Comparison of ENCODE assay signal across 8 cellular contexts in genomic region chr1:114153621-114154145, GRCh38. TPM values are rescaled to one million over a fixed set of nuclear protein-coding genes. Genes with fewer than 3 reads are reported as not detected.
A peak's percentile ranks its signal among the peaks of the same experiment; 100 is the strongest.
DNase-seq lines count a peak whose midpoint lies in the region; ATAC-seq and TF ChIP-seq lines count a peak whose summit lies in the region.

Gene SYT6 (minus strand): TSS chr1:114153869. CDS start chr1:114153772, 97 bp downstream.

- peaks cover 13% of the 10 kb centered on the region for H3K36me3 Mint-ChIP-seq in endothelial cell (ENCODE audit: low read depth, unreplicated experiment)

- H3K9me2 ChIP-seq in neural cell (ENCODE audit: insufficient read depth, low read length) = no peaks in the 10 kb centered on the region

- no peak for TF ChIP-seq RAD21 in neural cell (conservative IDR thresholded peaks at IDR 0.05)

- ATAC-seq in HG02678 (IDR thresholded peaks at IDR 0.05; ENCODE audit: unreplicated experiment) (no peak), HG02798 (IDR thresholded peaks at IDR 0.05; ENCODE audit: poor library complexity, unreplicated experiment) (no peak), HG02885 (IDR thresholded peaks at IDR 0.05; ENCODE audit: poor library complexity, unreplicated experiment) (no peak)

- peaks cover 10% of the 10 kb centered on the region for H3K4me1 Mint-ChIP-seq in endothelial cell (ENCODE audit: unreplicated experiment)

- H3K9me3 Mint-ChIP-seq in endothelial cell (ENCODE audit: unreplicated experiment) = no peaks in the 10 kb centered on the region

- H3F3A ChIP-seq in neural cell (ENCODE audit: insufficient read depth, low read length, poor library complexity, severe bottlenecking) = peaks cover 5% of the 10 kb centered on the region

- peak within 1 kb of the TSS; percentile 61 for H3K4me3 Mint-ChIP-seq in endothelial cell (ENCODE audit: unreplicated experiment)

- no peak within 1 kb of the TSS for H3K27ac Mint-ChIP-seq in endothelial cell (ENCODE audit: unreplicated experiment)

- peak within 1 kb of the TSS; percentile 60 for H2AFZ ChIP-seq in neural cell (ENCODE audit: low read depth, low read length)

- H3K9ac ChIP-seq in neural cell (ENCODE audit: low read length) = peak within 1 kb of the TSS; percentile 69

- no peaks in the 10 kb centered on the region for H3K79me2 ChIP-seq in neural cell (replicated peaks; ENCODE audit: insufficient read depth, low read length)

- CTCF ChIA-PET in AG04450 (lab: Charles Lee) = interaction anchor here (0.6 to 1.3 kb wide), 3 partner anchors 177 to 320 kb away, joined by 3 to 4 read pairs (median 3); no protein-coding TSS in a partner anchor

- DNase-seq in AG04450 (ENCODE audit: low read depth, low spot score) (no peak), NCI-H1105 treated with DMSO at 0.1 percent for 48 hours (lab: John Stamatoyannopoulos, UW) (peak; percentile 26), endothelial cell (ENCODE audit: low spot score) (peak; percentile 34), activated gamma-delta T cell treated with Interleukin-2 at 50 U/mL for 16 hours (no peak)

- H3K27me3 Mint-ChIP-seq in endothelial cell (ENCODE audit: unreplicated experiment) = peaks cover 20% of the 10 kb centered on the region

- no peaks in the 10 kb centered on the region for H3K36me3 ChIP-seq in neural cell (ENCODE audit: insufficient read depth, low read length)

- no peak for TF ChIP-seq CTCF in AG04450 (IDR thresholded peaks at IDR 0.05; ENCODE audit: low read depth, low read length)
- TF ChIP-seq CTCF in endothelial cell (IDR thresholded peaks at IDR 0.05; ENCODE audit: unreplicated experiment) = no peak
- no peak for TF ChIP-seq CTCF in neural cell (IDR thresholded peaks at IDR 0.05; ENCODE audit: poor library complexity, severe bottlenecking)

- no peak for TF ChIP-seq EP300 in neural cell (conservative IDR thresholded peaks at IDR 0.05; ENCODE audit: poor library complexity, severe bottlenecking)

- H4K20me1 ChIP-seq in neural cell (ENCODE audit: insufficient read depth) = no peaks in the 10 kb centered on the region

- peaks cover 73% of the 10 kb centered on the region for H3K27me3 ChIP-seq in AG04450 (ENCODE audit: control insufficient read depth, insufficient read depth, low read length)
- peaks cover 41% of the 10 kb centered on the region for H3K27me3 ChIP-seq in neural cell (ENCODE audit: insufficient read depth, low read depth, low read length)

- H3K4me3 ChIP-seq in AG04450 (ENCODE audit: low read depth, low read length) (peak within 1 kb of the TSS; percentile 22; the same call in 1 of the 2 replicates), neural cell (ENCODE audit: low read length) (peak within 1 kb of the TSS; percentile 82)

- POLR2A ChIA-PET in AG04450 (lab: Yijun Ruan, JAX) = no interaction called here

- peaks cover 8% of the 10 kb centered on the region; the same call in 1 of the 2 replicates for H3K9me3 ChIP-seq in AG04450 (ENCODE audit: control insufficient read depth, insufficient read depth, low read length)
- H3K9me3 ChIP-seq in neural cell (ENCODE audit: low read length) = no peaks in the 10 kb centered on the region

- H3K4me2 ChIP-seq in neural cell (ENCODE audit: low read length) = peak within 1 kb of the TSS; percentile 39

- H3K27ac ChIP-seq in AG04450 (ENCODE audit: low read depth, low read length) (no peak within 1 kb of the TSS), neural cell (ENCODE audit: low read length) (no peak within 1 kb of the TSS)

TF ChIP-seq in neural cell, 6 proteins besides CTCF, POLR2A, EP300 and RAD21:
- TF ChIP-seq SMC3 (conservative IDR thresholded peaks at IDR 0.05; ENCODE audit: poor library complexity) (no peak), POLR2AphosphoS5 (IDR thresholded peaks at IDR 0.05) (no peak), TAF1 (IDR thresholded peaks at IDR 0.05; ENCODE audit: low read depth) (no peak), EZH2 (IDR thresholded peaks at IDR 0.05; ENCODE audit: borderline replicate concordance, insufficient read depth, low read length, poor library complexity, severe bottlenecking) (no peak), MXI1 (conservative IDR thresholded peaks at IDR 0.05; ENCODE audit: poor library complexity, severe bottlenecking) (no peak)
- TF ChIP-seq, protein P1, sequence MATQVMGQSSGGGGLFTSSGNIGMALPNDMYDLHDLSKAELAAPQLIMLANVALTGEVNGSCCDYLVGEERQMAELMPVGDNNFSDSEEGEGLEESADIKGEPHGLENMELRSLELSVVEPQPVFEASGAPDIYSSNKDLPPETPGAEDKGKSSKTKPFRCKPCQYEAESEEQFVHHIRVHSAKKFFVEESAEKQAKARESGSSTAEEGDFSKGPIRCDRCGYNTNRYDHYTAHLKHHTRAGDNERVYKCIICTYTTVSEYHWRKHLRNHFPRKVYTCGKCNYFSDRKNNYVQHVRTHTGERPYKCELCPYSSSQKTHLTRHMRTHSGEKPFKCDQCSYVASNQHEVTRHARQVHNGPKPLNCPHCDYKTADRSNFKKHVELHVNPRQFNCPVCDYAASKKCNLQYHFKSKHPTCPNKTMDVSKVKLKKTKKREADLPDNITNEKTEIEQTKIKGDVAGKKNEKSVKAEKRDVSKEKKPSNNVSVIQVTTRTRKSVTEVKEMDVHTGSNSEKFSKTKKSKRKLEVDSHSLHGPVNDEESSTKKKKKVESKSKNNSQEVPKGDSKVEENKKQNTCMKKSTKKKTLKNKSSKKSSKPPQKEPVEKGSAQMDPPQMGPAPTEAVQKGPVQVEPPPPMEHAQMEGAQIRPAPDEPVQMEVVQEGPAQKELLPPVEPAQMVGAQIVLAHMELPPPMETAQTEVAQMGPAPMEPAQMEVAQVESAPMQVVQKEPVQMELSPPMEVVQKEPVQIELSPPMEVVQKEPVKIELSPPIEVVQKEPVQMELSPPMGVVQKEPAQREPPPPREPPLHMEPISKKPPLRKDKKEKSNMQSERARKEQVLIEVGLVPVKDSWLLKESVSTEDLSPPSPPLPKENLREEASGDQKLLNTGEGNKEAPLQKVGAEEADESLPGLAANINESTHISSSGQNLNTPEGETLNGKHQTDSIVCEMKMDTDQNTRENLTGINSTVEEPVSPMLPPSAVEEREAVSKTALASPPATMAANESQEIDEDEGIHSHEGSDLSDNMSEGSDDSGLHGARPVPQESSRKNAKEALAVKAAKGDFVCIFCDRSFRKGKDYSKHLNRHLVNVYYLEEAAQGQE (IDR thresholded peaks at IDR 0.05; ENCODE audit: borderline replicate concordance) = no peak

RNA-seq across cellular contexts. Expression of gene SYT6, which starts in this region (rescaled TPM):
- polyA plus RNA-seq in AG04450 (2011; rRNA removed) = not detected in 2 replicates
- not detected in 2 replicates for polyA minus RNA-seq in AG04450 (2011; rRNA and poly(A)+ RNA removed)
- 2.1 TPM for total RNA-seq in endothelial cell (ENCODE audit: unreplicated experiment)
- 8.1 and 9.9 TPM in 2 replicates for polyA plus RNA-seq in neural cell
- 17.5 and 18.3 TPM in 2 replicates for polyA minus RNA-seq in neural cell

Comparison
In these comparisons a context has a peak if more than half of its experiments do, and no peak if none do; other contexts are left out.
1. DNase-seq: peak in NCI-H1105 treated with DMSO at 0.1 percent for 48 hours (single experiment) and endothelial cell (single experiment); none in AG04450 (single experiment) and activated gamma-delta T cell treated with Interleukin-2 at 50 U/mL for 16 hours (single experiment).